In the genomic region with DNA sequence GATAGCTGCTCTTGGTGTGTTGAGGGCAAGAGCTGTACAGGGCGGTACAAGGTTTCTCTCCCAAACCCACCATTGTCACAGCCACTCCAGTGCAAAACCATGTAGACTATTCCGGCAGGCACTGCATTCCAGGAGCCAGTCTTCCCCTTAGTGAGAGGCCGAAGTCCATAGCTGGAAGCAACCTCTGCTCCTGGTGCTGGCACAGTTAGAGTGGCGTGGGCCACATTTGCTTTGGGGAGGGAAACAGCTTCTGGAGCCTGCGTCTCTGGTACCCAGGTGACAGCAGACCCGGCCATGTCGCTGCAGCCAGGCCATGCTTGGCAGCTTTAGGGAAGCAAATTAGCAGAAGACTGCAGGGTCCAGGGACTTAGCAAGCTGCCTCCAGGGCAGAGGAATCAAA, we compare ENCODE assay signal across 27 cellular contexts.
"Had no signal": no experiment of that assay in that cellular context is flagged by ENCODE, and none has a peak within 500 bp of the region (broad histone marks: within the 10 kb centered on the region; RNA-seq: fewer than 3 reads in every experiment).

No MANE protein-coding gene starts in this region.

- H3K27ac ChIP-seq: breast epithelium, Peyer's patch, RWPE1, SJSA1 had no signal

- H3K4me1 Mint-ChIP-seq: activated naive CD4-positive, alpha-beta T cell treated with anti-CD3 and anti-CD28 coated beads, Interleukin-2, amount 50 U/mL, for 24 hours had no signal

- H3K9me3 ChIP-seq: breast epithelium, Peyer's patch had no signal

- H3K27me3 ChIP-seq: Peyer's patch, SJSA1 had no signal

- H3K36me3 ChIP-seq: breast epithelium, Peyer's patch, SJSA1 had no signal

- H3K4me3 ChIP-seq: breast epithelium, K562, Peyer's patch, SJSA1 had no signal

- DNase-seq: activated CD4-positive, alpha-beta T cell treated with anti-CD3 and anti-CD28 coated beads for 4 hours; activated CD8-positive, alpha-beta memory T cell treated with anti-CD3 and anti-CD28 coated beads, Interleukin-2, amount 50 U/mL, for 4 hours; activated CD8-positive, alpha-beta T cell treated with anti-CD3 and anti-CD28 coated beads for 36 hours; activated naive CD4-positive, alpha-beta T cell; activated T-cell treated with anti-CD3 and anti-CD28 coated beads, Interleukin-2, amount 50 U/mL, for 72 hours; Karpas-422; MM.1S; NCI-H1105; NCI-H1436; NCI-H1694 treated with DMSO at 0.1 percent for 48 hours; NCI-H2029 treated with DMSO at 0.1 percent for 48 hours; NCI-H345; NCI-H510A; NCI-H526 treated with DMSO at 0.1 percent for 48 hours; NCI-H82; SHP77; SW 1271 had no signal

- H3K4me1 ChIP-seq: breast epithelium, Peyer's patch, SJSA1 had no signal

- H3K9me3 Mint-ChIP-seq: activated CD8-positive, alpha-beta T cell treated with anti-CD3 and anti-CD28 coated beads for 36 hours; activated naive CD4-positive, alpha-beta T cell treated with anti-CD3 and anti-CD28 coated beads, Interleukin-2, amount 50 U/mL, for 24 hours had no signal

- H3K27ac Mint-ChIP-seq: activated CD8-positive, alpha-beta T cell treated with anti-CD3 and anti-CD28 coated beads for 36 hours; activated naive CD4-positive, alpha-beta T cell treated with anti-CD3 and anti-CD28 coated beads, Interleukin-2, amount 50 U/mL, for 24 hours; activated T-cell treated with anti-CD3 and anti-CD28 coated beads, Interleukin-2, amount 50 U/mL, for 72 hours; activated T-helper 2 cell treated with anti-CD3 and anti-CD28 coated beads, Interferon-gamma antibody, Interleukin-2, Interleukin-4, amounts not matched to agents 10 μg/mL and 5 μg/mL and 100 μg/mL, durations not matched to agents 14 hours and 24 hours and 36 hours; T-helper 1 cell treated with Interleukin-12 subunit alpha and Interleukin-12 subunit beta and Interleukin-4 antibody, amounts not matched to agents 30 μg/mL and 1 μg/mL, for 36 hours had no signal

- H3K36me3 Mint-ChIP-seq: activated naive CD4-positive, alpha-beta T cell treated with anti-CD3 and anti-CD28 coated beads, Interleukin-2, amount 50 U/mL, for 24 hours had no signal

- H3K4me3 Mint-ChIP-seq: activated CD8-positive, alpha-beta T cell treated with anti-CD3 and anti-CD28 coated beads for 36 hours; activated naive CD4-positive, alpha-beta T cell treated with anti-CD3 and anti-CD28 coated beads, Interleukin-2, amount 50 U/mL, for 24 hours; activated T-cell treated with anti-CD3 and anti-CD28 coated beads, Interleukin-2, amount 50 U/mL, for 72 hours; T-helper 1 cell treated with Interleukin-12 subunit alpha and Interleukin-12 subunit beta and Interleukin-4 antibody, amounts not matched to agents 30 μg/mL and 1 μg/mL, for 36 hours had no signal

- H3K27me3 Mint-ChIP-seq: activated CD8-positive, alpha-beta T cell treated with anti-CD3 and anti-CD28 coated beads for 36 hours had no signal

- ATAC-seq: activated CD4-positive, CD25-positive, alpha-beta regulatory T cell treated with anti-CD3 and anti-CD28 coated beads, Interleukin-2, amount 50 U/mL, for 24 hours; activated CD8-positive, alpha-beta T cell treated with anti-CD3 and anti-CD28 coated beads for 36 hours; activated T-cell treated with anti-CD3 and anti-CD28 coated beads, Interleukin-2, amount 50 U/mL, for 72 hours; K562; SK-N-SH treated with all-trans-retinoic acid at 6 μM for 48 hours had no signal
